1 cellular context compared by ENCODE assay signal in genomic region chr12:53508534-53509199, GRCh38.
TF ChIP-seq lines count a peak whose summit lies in the region.

No MANE protein-coding gene starts in this region.

TF ChIP-seq in H1, 55 proteins besides CTCF, POLR2A, EP300 and RAD21:
- TF ChIP-seq BCL11A (IDR thresholded peaks at IDR 0.05; ENCODE audit: low read depth in 2 of 2, low read length in 2 of 2): no peak
- no peak for TF ChIP-seq CHD1 (IDR thresholded peaks at IDR 0.05; ENCODE audit: low read depth, low read length)
- TF ChIP-seq SIX5 (IDR thresholded peaks at IDR 0.05; ENCODE audit: low read depth, low read length): no peak
- TF ChIP-seq JUND (IDR thresholded peaks at IDR 0.05; ENCODE audit: low read length): 0 out of 2 replicates have a peak, but pooled peaks have one; percentile 26
- TF ChIP-seq TCF12 (IDR thresholded peaks at IDR 0.05; ENCODE audit: low read depth, low read length): no peak
- TF ChIP-seq CEBPB (IDR thresholded peaks at IDR 0.05; ENCODE audit: low read depth, low read length): no peak
- TF ChIP-seq SIRT6 (IDR thresholded peaks at IDR 0.05; ENCODE audit: low read length): no peak
- TF ChIP-seq CHD7 (IDR thresholded peaks at IDR 0.05; ENCODE audit: insufficient replicate concordance, low read length): no peak
- no peak for TF ChIP-seq KDM1A (IDR thresholded peaks at IDR 0.05; ENCODE audit: borderline replicate concordance, low read length)
- TF ChIP-seq NRF1 (IDR thresholded peaks at IDR 0.05; ENCODE audit: low read depth, low read length): no peak
- TF ChIP-seq YY1 (IDR thresholded peaks at IDR 0.05; ENCODE audit: low read depth, low read length): peak; percentile 81; the same call in 1 of the 2 replicates
- TF ChIP-seq EGR1 (IDR thresholded peaks at IDR 0.05; ENCODE audit: borderline replicate concordance, low read depth, low read length): no peak
- TF ChIP-seq USF2 (IDR thresholded peaks at IDR 0.05; ENCODE audit: low read length): no peak
- no peak for TF ChIP-seq TBP (IDR thresholded peaks at IDR 0.05; ENCODE audit: low read depth, low read length)
- TF ChIP-seq SIN3A (conservative IDR thresholded peaks at IDR 0.05 in 1 of 2, IDR thresholded peaks at IDR 0.05 in 1 of 2; ENCODE audit: low read depth in 1 of 2, low read length in 2 of 2): peak in 1 of 2 experiments; percentile 49; a peak in 1 of 4 replicates
- TF ChIP-seq CHD2 (IDR thresholded peaks at IDR 0.05; ENCODE audit: low read length): no peak
- no peak for TF ChIP-seq CBX5 (IDR thresholded peaks at IDR 0.05; ENCODE audit: low read depth, low read length)
- TF ChIP-seq SAP30 (IDR thresholded peaks at IDR 0.05; ENCODE audit: insufficient read depth, insufficient replicate concordance, low read length): no peak
- no peak for TF ChIP-seq KDM4A (IDR thresholded peaks at IDR 0.05; ENCODE audit: low read depth, low read length, severe bottlenecking)
- no peak for TF ChIP-seq SP2 (IDR thresholded peaks at IDR 0.05; ENCODE audit: low read length)
- no peak for TF ChIP-seq CBX8 (IDR thresholded peaks at IDR 0.05; ENCODE audit: borderline replicate concordance, low read depth, low read length)
- no peak for TF ChIP-seq E2F6 (IDR thresholded peaks at IDR 0.05)
- TF ChIP-seq NANOG (IDR thresholded peaks at IDR 0.05; ENCODE audit: insufficient read depth, low read depth, low read length, poor library complexity, severe bottlenecking): no peak
- TF ChIP-seq ATF2 (IDR thresholded peaks at IDR 0.05; ENCODE audit: low read length): no peak
- no peak for TF ChIP-seq HDAC6 (IDR thresholded peaks at IDR 0.05; ENCODE audit: low read depth, low read length)
- no peak for TF ChIP-seq GABPA (IDR thresholded peaks at IDR 0.05; ENCODE audit: borderline replicate concordance, insufficient read depth, low read length)
- no peak for TF ChIP-seq TAF7 (optimal IDR thresholded peaks at IDR 0.05; ENCODE audit: borderline replicate concordance, low read depth, low read length)
- TF ChIP-seq MAFK (IDR thresholded peaks at IDR 0.05; ENCODE audit: low read depth, low read length): no peak
- TF ChIP-seq POU5F1 (IDR thresholded peaks at IDR 0.05; ENCODE audit: low read depth, low read length): no peak
- peak; percentile 23; the same call in 1 of the 2 replicates for TF ChIP-seq POLR2AphosphoS5 (IDR thresholded peaks at IDR 0.05; ENCODE audit: low read depth, low read length)
- no peak for TF ChIP-seq MAX (IDR thresholded peaks at IDR 0.05)
- no peak for TF ChIP-seq KDM5A (IDR thresholded peaks at IDR 0.05; ENCODE audit: low read length)
- no peak for TF ChIP-seq JUN (IDR thresholded peaks at IDR 0.05; ENCODE audit: low read depth, low read length)
- TF ChIP-seq ATF3 (IDR thresholded peaks at IDR 0.05; ENCODE audit: insufficient read depth, low read depth, low read length): no peak
- TF ChIP-seq GTF2F1 (IDR thresholded peaks at IDR 0.05; ENCODE audit: borderline replicate concordance, low read depth, low read length): no peak
